Comparison of ENCODE assay signal across 8 cellular contexts in genomic region chr4:17447675-17448298, GRCh38.
DNase-seq lines count a peak whose midpoint lies in the region; ATAC-seq and TF ChIP-seq lines count a peak whose summit lies in the region.

No MANE protein-coding gene starts in this region.

- H3K27ac Mint-ChIP-seq in neural crest cell (ENCODE audit: unreplicated experiment) = no peak overlapping the region

- peak; percentile 85 for DNase-seq in DMS53 (lab: John Stamatoyannopoulos, UW)
- peak; percentile 48 for DNase-seq in NCI-H774 (lab: John Stamatoyannopoulos, UW)
- peak; percentile 16 for DNase-seq in activated CD8-positive, alpha-beta memory T cell treated with anti-CD3 and anti-CD28 coated beads, Interleukin-2, amount 50 U/mL, for 1 hour (ENCODE audit: extremely low read depth)
- peak; percentile 90 for DNase-seq in fibroblast of peridontal ligament (ENCODE audit: extremely low read depth)
- DNase-seq in neural crest cell (ENCODE audit: low read depth, low spot score) = peak; percentile 58
- no peak for DNase-seq in vagina (ENCODE audit: extremely low spot score in 2 of 2)

- H3K9me3 ChIP-seq in vagina = no peaks in the 10 kb centered on the region

- H3K4me3 ChIP-seq in vagina = no peak overlapping the region

- peaks cover 4% of the 10 kb centered on the region for H3K4me1 Mint-ChIP-seq in neural crest cell

- no peaks in the 10 kb centered on the region for H3K27me3 Mint-ChIP-seq in neural crest cell (ENCODE audit: low read depth)

- intact Hi-C loops in vagina (cut with DNase I) = no loop called here

- peaks cover 3% of the 10 kb centered on the region for H3K36me3 Mint-ChIP-seq in neural crest cell (ENCODE audit: low read depth)

- no peaks in the 10 kb centered on the region for H3K27me3 ChIP-seq in vagina

- no peaks in the 10 kb centered on the region for H3K4me1 ChIP-seq in vagina

- TF ChIP-seq CTCF in neural crest cell (conservative IDR thresholded peaks at IDR 0.05) (peak; percentile 82), vagina (IDR thresholded peaks at IDR 0.05) (peak; percentile 19 to 47 (median 46))

- peaks cover 4% of the 10 kb centered on the region for H3K9me3 Mint-ChIP-seq in neural crest cell

- ATAC-seq in GM19438 (IDR thresholded peaks at IDR 0.05; ENCODE audit: low read depth, unreplicated experiment) (peak; percentile 96), HG03439 (IDR thresholded peaks at IDR 0.05; ENCODE audit: unreplicated experiment) (peak; percentile 84)

- TF ChIP-seq POLR2A in vagina (IDR thresholded peaks at IDR 0.05) = no peak

- no peak overlapping the region for H3K4me3 Mint-ChIP-seq in neural crest cell

- no peak overlapping the region for H3K27ac ChIP-seq in vagina

- H3K36me3 ChIP-seq in vagina = no peaks in the 10 kb centered on the region

Comparison
In these comparisons a context has a peak if more than half of its experiments do, and no peak if none do; other contexts are left out.
1. DNase-seq: peak in DMS53 (single experiment), NCI-H774 (single experiment), activated CD8-positive, alpha-beta memory T cell treated with anti-CD3 and anti-CD28 coated beads, Interleukin-2, amount 50 U/mL, for 1 hour (single experiment), fibroblast of peridontal ligament (single experiment) and neural crest cell (single experiment); none in vagina (0 of 2).